Comparison of ENCODE assay signal across 8 cellular contexts in the genomic region with DNA sequence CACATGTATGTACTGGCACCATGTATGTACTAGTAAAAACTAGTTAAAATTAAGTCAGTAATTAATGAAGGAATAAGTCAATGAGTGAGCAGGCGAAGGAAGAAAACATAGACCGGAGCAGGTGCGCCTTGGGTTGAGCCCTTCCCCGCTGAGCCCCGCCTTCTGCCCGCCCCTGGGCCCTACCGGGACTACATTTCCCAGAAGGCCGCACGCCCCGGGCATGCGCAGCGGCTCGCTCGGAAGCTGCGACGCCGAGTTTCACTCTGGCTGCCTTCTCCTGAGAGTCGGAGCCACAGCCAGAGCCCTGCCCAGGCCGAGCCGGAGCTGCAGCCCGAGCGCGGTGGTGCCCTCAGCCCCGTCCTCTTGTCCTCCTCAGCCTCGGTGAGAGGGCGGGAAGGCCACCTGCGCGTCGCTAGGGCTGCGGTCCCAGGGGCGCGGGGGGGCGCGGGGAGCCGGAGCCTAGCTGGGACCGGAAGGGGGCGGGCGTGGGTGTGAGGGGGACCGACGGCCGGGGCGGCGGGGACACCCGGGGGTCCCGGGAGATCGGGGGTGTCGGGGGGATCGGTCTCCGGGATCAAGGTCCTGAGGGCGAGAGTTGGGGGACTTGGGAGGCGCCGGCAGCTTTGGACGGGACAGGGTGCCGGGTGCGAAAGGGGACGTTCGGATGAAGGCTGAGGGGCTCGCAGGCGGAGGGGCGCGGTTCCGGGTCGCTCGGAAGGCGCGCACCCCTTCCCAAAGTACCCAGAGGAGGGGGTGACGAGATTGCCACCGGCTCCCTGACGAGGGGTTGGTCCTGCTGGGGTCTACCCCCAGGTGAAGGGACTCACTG.
DNase-seq lines count a peak whose midpoint lies in the region; ATAC-seq, FAIRE-seq and TF ChIP-seq lines count a peak whose summit lies in the region.
"Not testable (repeated sequence)": the region's sequence is repeated elsewhere in the genome, so short reads cannot be mapped to it uniquely, and the experiment has no call there.

No MANE protein-coding gene starts in this region.

- H3K36me3 ChIP-seq in gastrocnemius medialis: not testable (repeated sequence)

- WGBS in right cardiac atrium: no CpG with 5 or more reads among the region's 69 CpGs

- H3K4me1 ChIP-seq in right cardiac atrium (ENCODE audit: control insufficient read depth, insufficient read depth, low read length); gastrocnemius medialis: not testable (repeated sequence)

- not testable (repeated sequence) for H3K4me3 Mint-ChIP-seq in activated T-helper 17 cell treated with anti-CD3 and anti-CD28 coated beads, Interleukin-2, amount 50 U/mL, for 72 hours

- not testable (repeated sequence) for H3K4me3 ChIP-seq in right cardiac atrium (ENCODE audit: low read length)
- peak overlapping the region in 1 of 4 donors; percentile 51 for H3K4me3 ChIP-seq in gastrocnemius medialis

- FAIRE-seq in G401.6 (lab: Jason Lieb, UNC) (peak; percentile 46), GM19239 (lab: Jason Lieb, UNC) (peak; percentile 85)

- intact Hi-C loops in right cardiac atrium (cut with DNase I); gastrocnemius medialis (cut with DNase I; ENCODE audit: low total_unique reads): not testable (repeated sequence)

- not testable (repeated sequence) for H3K27ac ChIP-seq in right cardiac atrium (ENCODE audit: low read length)
- H3K27ac ChIP-seq in gastrocnemius medialis: peak overlapping the region in 1 of 4 donors; percentile 46

- H3K9me3 Mint-ChIP-seq in activated T-helper 17 cell treated with anti-CD3 and anti-CD28 coated beads, Interleukin-2, amount 50 U/mL, for 72 hours: not testable (repeated sequence)

- not testable (repeated sequence) for H3K27ac Mint-ChIP-seq in activated T-helper 17 cell treated with anti-CD3 and anti-CD28 coated beads, Interleukin-2, amount 50 U/mL, for 72 hours

- H3K27me3 ChIP-seq in right cardiac atrium (ENCODE audit: control insufficient read depth, insufficient read depth); gastrocnemius medialis: not testable (repeated sequence)

- not testable (repeated sequence) for H3K36me3 Mint-ChIP-seq in activated T-helper 17 cell treated with anti-CD3 and anti-CD28 coated beads, Interleukin-2, amount 50 U/mL, for 72 hours (ENCODE audit: low read depth)

- in situ Hi-C loops in gastrocnemius medialis (cut with MboI; ENCODE audit: low sequenced_read_pairs in 4 of 4): not testable (repeated sequence)

- not testable (repeated sequence) for H3K9me3 ChIP-seq in right cardiac atrium (ENCODE audit: control insufficient read depth, low read length); gastrocnemius medialis

- TF ChIP-seq CTCF in gastrocnemius medialis (IDR thresholded peaks at IDR 0.05 in 4 of 5, conservative IDR thresholded peaks at IDR 0.05 in 1 of 5): not testable (repeated sequence)

- not testable (repeated sequence) for H3K4me1 Mint-ChIP-seq in activated T-helper 17 cell treated with anti-CD3 and anti-CD28 coated beads, Interleukin-2, amount 50 U/mL, for 72 hours

- not testable (repeated sequence) for H3K27me3 Mint-ChIP-seq in activated T-helper 17 cell treated with anti-CD3 and anti-CD28 coated beads, Interleukin-2, amount 50 U/mL, for 72 hours

- DNase-seq in GM19239 (ENCODE audit: insufficient read length, low spot score); right cardiac atrium; gastrocnemius medialis: not testable (repeated sequence)

- TF ChIP-seq POLR2A in gastrocnemius medialis (IDR thresholded peaks at IDR 0.05): not testable (repeated sequence)

- peak; percentile 98 for ATAC-seq in GM21723 (IDR thresholded peaks at IDR 0.05; ENCODE audit: unreplicated experiment)
- peak; percentile 91 for ATAC-seq in HG03025 (IDR thresholded peaks at IDR 0.05; ENCODE audit: low FRiP score, unreplicated experiment)
- ATAC-seq in HG03521 (IDR thresholded peaks at IDR 0.05; ENCODE audit: unreplicated experiment): peak; percentile 97
- ATAC-seq in activated T-helper 17 cell treated with anti-CD3 and anti-CD28 coated beads, Interleukin-2, amount 50 U/mL, for 72 hours (replicated peaks): peak; percentile 100
- peak; percentile 98 for ATAC-seq in right cardiac atrium
- peak; percentile 94 for ATAC-seq in gastrocnemius medialis
